1 cellular context compared by ENCODE assay signal in genomic region chr19:6737284-6737872, GRCh38.
A peak's percentile ranks its signal among the peaks of the same experiment; 100 is the strongest.
TF ChIP-seq lines count a peak whose summit lies in the region.

Gene GPR108, minus strand, starts transcription at chr19:6737580. Its CDS starts 4 bp downstream, at chr19:6737576.

TF ChIP-seq in K562, 482 proteins besides CTCF, POLR2A, EP300 and RAD21 (continued from another document and continues in another):
- no peak for TF ChIP-seq ZBTB49 (CRISPR knock-in tag; IDR thresholded peaks at IDR 0.05; ENCODE audit: borderline replicate concordance)
- TF ChIP-seq BACH1 (tag; IDR thresholded peaks at IDR 0.05) = no peak
- 0 out of 2 replicates have a peak, but pooled peaks have one; percentile 5 for TF ChIP-seq MAFK (IDR thresholded peaks at IDR 0.05; ENCODE audit: low read length)
- no peak; the same call in 1 of the 2 replicates for TF ChIP-seq FOXP1 (CRISPR knock-in tag; IDR thresholded peaks at IDR 0.05)
- no peak for TF ChIP-seq E2F4 (CRISPR knock-in tag; IDR thresholded peaks at IDR 0.05; ENCODE audit: low read depth)
- no peak for TF ChIP-seq PREB (CRISPR knock-in tag; IDR thresholded peaks at IDR 0.05)
- no peak for TF ChIP-seq TAF7 (tag; IDR thresholded peaks at IDR 0.05)
- TF ChIP-seq ZNF76 (CRISPR knock-in tag; IDR thresholded peaks at IDR 0.05; ENCODE audit: borderline replicate concordance) = no peak
- peak; percentile 87 for TF ChIP-seq POLR2G (IDR thresholded peaks at IDR 0.05; ENCODE audit: low read depth, low read length)
- TF ChIP-seq GATA2 (CRISPR knock-in tag; IDR thresholded peaks at IDR 0.05) = no peak
- TF ChIP-seq ZNF224 (CRISPR knock-in tag; IDR thresholded peaks at IDR 0.05) = no peak
- no peak for TF ChIP-seq MITF (IDR thresholded peaks at IDR 0.05)
- TF ChIP-seq ZNF655 (CRISPR knock-in tag; IDR thresholded peaks at IDR 0.05) = no peak
- TF ChIP-seq ZBTB40 (IDR thresholded peaks at IDR 0.05) = peak; percentile 61
- no peak for TF ChIP-seq ZBTB40 (CRISPR knock-in tag; IDR thresholded peaks at IDR 0.05)
- no peak for TF ChIP-seq ZNF778 (CRISPR knock-in tag; IDR thresholded peaks at IDR 0.05)
- TF ChIP-seq SMAD1 (IDR thresholded peaks at IDR 0.05; ENCODE audit: low read depth, low read length, partially characterized antibody) = no peak
- TF ChIP-seq GABPB2 (CRISPR knock-in tag; conservative IDR thresholded peaks at IDR 0.05) = no peak
- TF ChIP-seq MCM5 (IDR thresholded peaks at IDR 0.05; ENCODE audit: low read depth) = no peak
- no peak for TF ChIP-seq GMEB1 (CRISPR knock-in tag; IDR thresholded peaks at IDR 0.05)
- peak in 1 of 2 experiments; percentile 100; a peak in 2 of 4 replicates for TF ChIP-seq FOXK2 (conservative IDR thresholded peaks at IDR 0.05 in 1 of 2, IDR thresholded peaks at IDR 0.05 in 1 of 2; ENCODE audit: low read depth in 2 of 2)
- TF ChIP-seq ZBTB5 (IDR thresholded peaks at IDR 0.05) = no peak
- no peak for TF ChIP-seq IRF2 (CRISPR knock-in tag; IDR thresholded peaks at IDR 0.05)
- TF ChIP-seq CC2D1A (IDR thresholded peaks at IDR 0.05) = no peak
- no peak for TF ChIP-seq ZSCAN29 (IDR thresholded peaks at IDR 0.05)
- no peak for TF ChIP-seq POLR3G (IDR thresholded peaks at IDR 0.05; ENCODE audit: extremely low read depth, insufficient read length, insufficient replicate concordance)
- TF ChIP-seq ZKSCAN8 (CRISPR knock-in tag; IDR thresholded peaks at IDR 0.05) = no peak
- no peak for TF ChIP-seq NFE2L1 (tag; IDR thresholded peaks at IDR 0.05; ENCODE audit: borderline replicate concordance, low read depth)
- no peak for TF ChIP-seq SUPT5H (IDR thresholded peaks at IDR 0.05)
- no peak for TF ChIP-seq RBM34 (IDR thresholded peaks at IDR 0.05; ENCODE audit: borderline replicate concordance, insufficient read depth, low read length)
- no peak; the same call in 1 of the 2 replicates for TF ChIP-seq SMAD4 (CRISPR knock-in tag; conservative IDR thresholded peaks at IDR 0.05)
- peak; percentile 26 for TF ChIP-seq ZBTB7A (IDR thresholded peaks at IDR 0.05; ENCODE audit: borderline replicate concordance, control insufficient read depth, low read depth, low read length)
